22 cellular contexts compared by ENCODE assay signal in genomic region chr16:88343276-88343791, GRCh38. TPM values are rescaled to one million over a fixed set of nuclear protein-coding genes. Genes with fewer than 3 reads are reported as not detected.
A peak's percentile ranks its signal among the peaks of the same experiment; 100 is the strongest.
DNase-seq lines count a peak whose midpoint lies in the region; ATAC-seq, FAIRE-seq and TF ChIP-seq lines count a peak whose summit lies in the region.
"Had no signal": no experiment of that assay in that cellular context is flagged by ENCODE, and none has a peak within 500 bp of the region (broad histone marks: within the 10 kb centered on the region; RNA-seq: fewer than 3 reads in every experiment).

No MANE protein-coding gene starts in this region.

- TF ChIP-seq EP300 in K562 (IDR thresholded peaks at IDR 0.05; ENCODE audit: low read length) = no peak

- no peaks in the 10 kb centered on the region for H4K20me1 ChIP-seq in K562 (replicated peaks; ENCODE audit: control insufficient read depth, insufficient read depth, low read length)
- H4K20me1 ChIP-seq: BLaER1 had no signal

- DNase-seq in right cardiac atrium (peak in 2 of 3 donors; percentile 2 to 14), Right ventricle myocardium superior (no peak), K562 (ENCODE audit: extremely low read depth in 1 of 4, low spot score in 3 of 4) (no peak), mucosa of descending colon (peak in 2 of 3 donors; percentile 1 to 8), DMS79 (lab: John Stamatoyannopoulos, UW) (no peak)
- no peak for DNase-seq in stimulated activated CD4-positive, alpha-beta T cell treated with anti-CD3 and anti-CD28 coated beads, Interleukin-15, amount 100 ng/mL, for 24 hours
- DNase-seq: 8988T; CD4-positive, CD25-positive, alpha-beta regulatory T cell; COR-L47; DMS 273 treated with DMSO at 0.1 percent for 48 hours; DMS53; HCEC 1CT; HFFc6; IMR-90 had no signal

- H3K36me3 ChIP-seq in K562 (ENCODE audit: control insufficient read depth, insufficient read depth, low read length) (no peaks in the 10 kb centered on the region), mucosa of descending colon (ENCODE audit: low read depth) (no peaks in the 10 kb centered on the region)
- H3K36me3 ChIP-seq: BLaER1 had no signal

- H3K4me3 ChIP-seq in right cardiac atrium (ENCODE audit: low read length) (no peak overlapping the region), K562 (no peak overlapping the region), mucosa of descending colon (no peak overlapping the region)
- H3K4me3 ChIP-seq: BLaER1, GM23338 had no signal

- POLR2A ChIA-PET in K562 (lab: Yijun Ruan, JAX) = no interaction called here

- H3K9me3 ChIP-seq in right cardiac atrium (ENCODE audit: control insufficient read depth, low read length) (no peaks in the 10 kb centered on the region), K562 (replicated peaks; ENCODE audit: control insufficient read depth, insufficient read depth, low read depth, low read length) (peaks cover 6% of the 10 kb centered on the region), mucosa of descending colon (no peaks in the 10 kb centered on the region)
- H3K9me3 ChIP-seq: BLaER1 had no signal

- intact Hi-C loops in right cardiac atrium (cut with DNase I) = no loop called here
- intact Hi-C loops in Right ventricle myocardium superior (cut with DNase I) = no loop called here
- intact Hi-C loops in K562 (cut with micrococcal nuclease) = no loop called here
- intact Hi-C loops in mucosa of descending colon (cut with DNase I, micrococcal nuclease) = no loop called here

- H3K4me1 ChIP-seq in right cardiac atrium (ENCODE audit: control insufficient read depth, insufficient read depth, low read length) (no peaks in the 10 kb centered on the region), K562 (replicated peaks in 1 of 2; ENCODE audit: control insufficient read depth in 2 of 2, insufficient read depth in 2 of 2, low read length in 2 of 2) (peaks cover 0 to 52% of the 10 kb centered on the region in 2 experiments; a peak in 3 of 5 replicates), mucosa of descending colon (ENCODE audit: low read depth) (no peaks in the 10 kb centered on the region)

- no peak for TF ChIP-seq CTCF in K562 (IDR thresholded peaks at IDR 0.05 in 2 of 3, conservative IDR thresholded peaks at IDR 0.05 in 1 of 3; ENCODE audit: insufficient read depth in 2 of 3, low read depth in 1 of 3, low read length in 3 of 3)
- TF ChIP-seq CTCF in mucosa of descending colon (IDR thresholded peaks at IDR 0.05) = no peak

- BruUV-seq in K562 (replicated peaks; lab: Mats Ljungman, UMichigan) = no TSS peak

- CTCF ChIA-PET in K562 (lab: Yijun Ruan, JAX; ENCODE audit: low intra/inter-chr PET ratio) = no interaction called here

- H3K79me2 ChIP-seq in K562 (ENCODE audit: control insufficient read depth, insufficient read depth, low read length) = no peaks in the 10 kb centered on the region

- H3K4me2 ChIP-seq in K562 (ENCODE audit: insufficient read depth, low read length) = no peak overlapping the region
- H3K4me2 ChIP-seq: BLaER1, GM23338 had no signal

- 92% methylated on average over 8 of the region's 8 CpGs for WGBS in right cardiac atrium
- WGBS in K562 (ENCODE audit: insufficient coverage, low coverage, missing lambda C conversion rate) = 18% methylated on average over 6 of the region's 8 CpGs

- H3K27me3 ChIP-seq in right cardiac atrium (ENCODE audit: control insufficient read depth, insufficient read depth) (no peaks in the 10 kb centered on the region), K562 (ENCODE audit: control insufficient read depth in 2 of 2, insufficient read depth in 2 of 2, low read length in 2 of 2) (0 out of 5 replicates have a peak, but pooled peaks cover 0 to 4% of the 10 kb centered on the region in 2 experiments)
- H3K27me3 ChIP-seq: BLaER1 had no signal

- H3K27ac ChIP-seq in right cardiac atrium (ENCODE audit: low read length) (no peak overlapping the region), K562 (ENCODE audit: extremely low read depth, low read depth, low read length) (no peak overlapping the region)
- H3K27ac ChIP-seq: BLaER1, HL-60 had no signal

- H2AFZ ChIP-seq in K562 (ENCODE audit: low read depth, low read length) = no peak overlapping the region
- H2AFZ ChIP-seq: GM23338 had no signal

- in situ Hi-C loops in K562 (cut with MboI) = no loop called here

- no peak for ATAC-seq in right cardiac atrium
- ATAC-seq in Right ventricle myocardium superior (ENCODE audit: poor library complexity) = no peak
- no peak for ATAC-seq in K562
- ATAC-seq in mucosa of descending colon = no peak
- no peak for ATAC-seq in GM18858 (IDR thresholded peaks at IDR 0.05; ENCODE audit: unreplicated experiment)
- ATAC-seq: GM23338 had no signal

- no peak overlapping the region for H3K9ac ChIP-seq in K562 (ENCODE audit: insufficient read depth in 1 of 2, low read depth in 2 of 2, low read length in 2 of 2)
- H3K9ac ChIP-seq: BLaER1 had no signal

- H3K9me1 ChIP-seq in K562 (ENCODE audit: control insufficient read depth, insufficient read depth, low read length) = no peaks in the 10 kb centered on the region

- no peak for FAIRE-seq in K562 (lab: Jason Lieb, UNC)
- FAIRE-seq: G401.6, GM12892, GM18507, H54 had no signal

- no peak for TF ChIP-seq RAD21 in K562 (CRISPR knock-in tag; conservative IDR thresholded peaks at IDR 0.05 in 1 of 2, IDR thresholded peaks at IDR 0.05 in 1 of 2)

- TF ChIP-seq POLR2A in K562 (conservative IDR thresholded peaks at IDR 0.05) = no peak

TF ChIP-seq in K562, 482 proteins besides CTCF, POLR2A, EP300 and RAD21:
- TF ChIP-seq CBX5 (IDR thresholded peaks at IDR 0.05; ENCODE audit: borderline replicate concordance, low read depth) = 0 out of 2 replicates have a peak, but pooled peaks have one; percentile 34
- no peak for TF ChIP-seq POLR3G (IDR thresholded peaks at IDR 0.05; ENCODE audit: extremely low read depth, insufficient read length, insufficient replicate concordance)

RNA-seq across cellular contexts. Expression of gene ZNF469, which starts 39.4 kb away (rescaled TPM):
- total RNA-seq in right cardiac atrium = 1 to 10 TPM; 1.3 to 1.9 (median 1.8) TPM
- polyA plus RNA-seq in right cardiac atrium = 0.84 TPM
- 0.94 TPM for total RNA-seq in Right ventricle myocardium superior
- total RNA-seq in K562 (2011; cell fraction: chromatin; rRNA removed; ENCODE audit: low replicate concordance) = 0.04 and 0.09 TPM in 2 replicates
- total RNA-seq in K562 (2011; cell fraction: nucleolus; rRNA removed) = 0.13 and 0.17 TPM in 2 replicates
- under 0.01 and 0.08 TPM in 2 replicates for total RNA-seq in K562 (2011; cell fraction: nucleoplasm; rRNA removed)
- total RNA-seq in K562 (2014; rRNA removed) = under 0.01 TPM in 1 of 2 replicates, not detected in the other
- total RNA-seq in K562 (2014; rRNA removed; fragmentation: Illumina TruSeq; extraction: Trizol) = not detected in 2 replicates
- total RNA-seq in K562 (2015; rRNA removed; fragmentation: Illumina TruSeq; extraction: Trizol) = not detected in 2 replicates
- total RNA-seq in K562 (2021) = 0.02 and 0.04 TPM in 2 replicates
- not detected in 2 replicates for polyA plus RNA-seq in K562 (2011; rRNA removed)
- under 0.01 and 0.01 TPM in 2 replicates for polyA plus RNA-seq in K562 (2011; cell fraction: cytosol; rRNA removed)
- polyA plus RNA-seq in K562 (2011; cell fraction: nucleus; rRNA removed) = 0.01 and 0.03 TPM in 2 replicates
- 0.01 TPM in 2 replicates for polyA plus RNA-seq in K562 (2012)
- polyA plus RNA-seq in K562 (2014; fragmentation: Illumina TruSeq; extraction: Trizol) = 0.01 TPM in 1 of 2 replicates, not detected in the other
- polyA plus RNA-seq in K562 (2014; fragmentation: Nextera tagmentation; extraction: Ambion mirVana) = not detected
- polyA plus RNA-seq in K562 (2014; rRNA removed) = 0.01 TPM in 1 of 2 replicates, not detected in the other
- polyA minus RNA-seq in K562 (2011; rRNA and poly(A)+ RNA removed) = under 0.01 and 0.04 TPM in 2 replicates
- polyA minus RNA-seq in K562 (2011; cell fraction: cytosol; rRNA and poly(A)+ RNA removed) = 0.09 and 0.10 TPM in 2 replicates
- under 0.01 and 0.11 TPM in 2 replicates for polyA minus RNA-seq in K562 (2011; cell fraction: nucleus; rRNA and poly(A)+ RNA removed)
- 1 to 10 TPM in 1 of 3 donors, under 1 TPM in 2; 0.35 to 1.4 (median 0.51) TPM for total RNA-seq in mucosa of descending colon

Comparison
In these comparisons a context has a peak if more than half of its experiments do, and no peak if none do; other contexts are left out.
1. DNase-seq: peak in right cardiac atrium (2 of 3) and mucosa of descending colon (2 of 3); none in Right ventricle myocardium superior (single experiment), K562 (0 of 4), DMS79 (single experiment) and stimulated activated CD4-positive, alpha-beta T cell treated with anti-CD3 and anti-CD28 coated beads, Interleukin-15, amount 100 ng/mL, for 24 hours (single experiment).